ENCODE assay signal across 1 cellular context in the genomic region with DNA sequence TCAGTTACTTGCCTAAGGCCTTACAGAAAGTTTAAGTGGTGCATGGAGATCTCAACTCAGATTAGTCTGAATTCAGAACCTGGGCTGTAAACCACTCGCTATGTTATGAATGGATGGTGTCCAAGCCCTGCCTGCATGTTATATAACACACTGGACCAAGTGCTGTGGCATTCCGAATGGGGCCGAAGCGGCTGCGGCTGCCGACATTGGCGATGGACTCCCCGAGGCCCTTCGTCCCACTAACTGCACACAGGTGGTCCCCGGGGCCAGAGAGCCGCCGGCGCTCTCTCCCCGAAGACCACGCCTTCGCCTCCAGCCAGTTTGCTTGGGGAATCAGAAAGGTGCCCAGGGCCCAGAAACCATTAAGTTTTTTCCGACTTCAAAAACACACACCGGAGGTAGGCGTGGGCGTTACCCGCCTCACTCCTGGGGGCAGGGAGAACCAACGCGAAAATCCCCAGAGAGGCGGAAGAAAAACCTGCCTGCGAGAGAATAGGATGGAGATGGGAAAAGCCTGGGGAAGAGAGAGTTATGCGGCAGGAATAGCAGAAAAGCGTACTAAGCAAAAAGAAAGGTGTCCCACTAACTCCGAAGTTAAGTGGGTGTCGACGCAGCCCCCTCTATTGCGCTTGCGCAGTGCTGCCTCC.
A peak's percentile ranks its signal among the peaks of the same experiment; 100 is the strongest.
TF ChIP-seq lines count a peak whose summit lies in the region.

No MANE protein-coding gene starts in this region.

TF ChIP-seq in K562, 482 proteins besides CTCF, POLR2A, EP300 and RAD21 (continued from another document and continues in another):
- TF ChIP-seq, protein P1, sequence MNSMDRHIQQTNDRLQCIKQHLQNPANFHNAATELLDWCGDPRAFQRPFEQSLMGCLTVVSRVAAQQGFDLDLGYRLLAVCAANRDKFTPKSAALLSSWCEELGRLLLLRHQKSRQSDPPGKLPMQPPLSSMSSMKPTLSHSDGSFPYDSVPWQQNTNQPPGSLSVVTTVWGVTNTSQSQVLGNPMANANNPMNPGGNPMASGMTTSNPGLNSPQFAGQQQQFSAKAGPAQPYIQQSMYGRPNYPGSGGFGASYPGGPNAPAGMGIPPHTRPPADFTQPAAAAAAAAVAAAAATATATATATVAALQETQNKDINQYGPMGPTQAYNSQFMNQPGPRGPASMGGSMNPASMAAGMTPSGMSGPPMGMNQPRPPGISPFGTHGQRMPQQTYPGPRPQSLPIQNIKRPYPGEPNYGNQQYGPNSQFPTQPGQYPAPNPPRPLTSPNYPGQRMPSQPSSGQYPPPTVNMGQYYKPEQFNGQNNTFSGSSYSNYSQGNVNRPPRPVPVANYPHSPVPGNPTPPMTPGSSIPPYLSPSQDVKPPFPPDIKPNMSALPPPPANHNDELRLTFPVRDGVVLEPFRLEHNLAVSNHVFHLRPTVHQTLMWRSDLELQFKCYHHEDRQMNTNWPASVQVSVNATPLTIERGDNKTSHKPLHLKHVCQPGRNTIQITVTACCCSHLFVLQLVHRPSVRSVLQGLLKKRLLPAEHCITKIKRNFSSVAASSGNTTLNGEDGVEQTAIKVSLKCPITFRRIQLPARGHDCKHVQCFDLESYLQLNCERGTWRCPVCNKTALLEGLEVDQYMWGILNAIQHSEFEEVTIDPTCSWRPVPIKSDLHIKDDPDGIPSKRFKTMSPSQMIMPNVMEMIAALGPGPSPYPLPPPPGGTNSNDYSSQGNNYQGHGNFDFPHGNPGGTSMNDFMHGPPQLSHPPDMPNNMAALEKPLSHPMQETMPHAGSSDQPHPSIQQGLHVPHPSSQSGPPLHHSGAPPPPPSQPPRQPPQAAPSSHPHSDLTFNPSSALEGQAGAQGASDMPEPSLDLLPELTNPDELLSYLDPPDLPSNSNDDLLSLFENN (IDR thresholded peaks at IDR 0.05; ENCODE audit: low read depth in 2 of 2, low read length in 2 of 2) = no peak
- no peak for TF ChIP-seq SIRT6 (IDR thresholded peaks at IDR 0.05; ENCODE audit: low read depth, low read length)
- TF ChIP-seq, protein P2, sequence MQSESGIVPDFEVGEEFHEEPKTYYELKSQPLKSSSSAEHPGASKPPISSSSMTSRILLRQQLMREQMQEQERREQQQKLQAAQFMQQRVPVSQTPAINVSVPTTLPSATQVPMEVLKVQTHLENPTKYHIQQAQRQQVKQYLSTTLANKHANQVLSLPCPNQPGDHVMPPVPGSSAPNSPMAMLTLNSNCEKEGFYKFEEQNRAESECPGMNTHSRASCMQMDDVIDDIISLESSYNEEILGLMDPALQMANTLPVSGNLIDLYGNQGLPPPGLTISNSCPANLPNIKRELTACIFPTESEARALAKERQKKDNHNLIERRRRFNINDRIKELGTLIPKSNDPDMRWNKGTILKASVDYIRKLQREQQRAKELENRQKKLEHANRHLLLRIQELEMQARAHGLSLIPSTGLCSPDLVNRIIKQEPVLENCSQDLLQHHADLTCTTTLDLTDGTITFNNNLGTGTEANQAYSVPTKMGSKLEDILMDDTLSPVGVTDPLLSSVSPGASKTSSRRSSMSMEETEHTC (IDR thresholded peaks at IDR 0.05) = no peak
- no peak for TF ChIP-seq ERF (CRISPR knock-in tag; IDR thresholded peaks at IDR 0.05)
- no peak for TF ChIP-seq NR4A1 (CRISPR knock-in tag; IDR thresholded peaks at IDR 0.05)
- TF ChIP-seq NR4A1 (tag; IDR thresholded peaks at IDR 0.05) = no peak
- no peak for TF ChIP-seq ZNF444 (CRISPR knock-in tag; IDR thresholded peaks at IDR 0.05)
- TF ChIP-seq, protein P3, sequence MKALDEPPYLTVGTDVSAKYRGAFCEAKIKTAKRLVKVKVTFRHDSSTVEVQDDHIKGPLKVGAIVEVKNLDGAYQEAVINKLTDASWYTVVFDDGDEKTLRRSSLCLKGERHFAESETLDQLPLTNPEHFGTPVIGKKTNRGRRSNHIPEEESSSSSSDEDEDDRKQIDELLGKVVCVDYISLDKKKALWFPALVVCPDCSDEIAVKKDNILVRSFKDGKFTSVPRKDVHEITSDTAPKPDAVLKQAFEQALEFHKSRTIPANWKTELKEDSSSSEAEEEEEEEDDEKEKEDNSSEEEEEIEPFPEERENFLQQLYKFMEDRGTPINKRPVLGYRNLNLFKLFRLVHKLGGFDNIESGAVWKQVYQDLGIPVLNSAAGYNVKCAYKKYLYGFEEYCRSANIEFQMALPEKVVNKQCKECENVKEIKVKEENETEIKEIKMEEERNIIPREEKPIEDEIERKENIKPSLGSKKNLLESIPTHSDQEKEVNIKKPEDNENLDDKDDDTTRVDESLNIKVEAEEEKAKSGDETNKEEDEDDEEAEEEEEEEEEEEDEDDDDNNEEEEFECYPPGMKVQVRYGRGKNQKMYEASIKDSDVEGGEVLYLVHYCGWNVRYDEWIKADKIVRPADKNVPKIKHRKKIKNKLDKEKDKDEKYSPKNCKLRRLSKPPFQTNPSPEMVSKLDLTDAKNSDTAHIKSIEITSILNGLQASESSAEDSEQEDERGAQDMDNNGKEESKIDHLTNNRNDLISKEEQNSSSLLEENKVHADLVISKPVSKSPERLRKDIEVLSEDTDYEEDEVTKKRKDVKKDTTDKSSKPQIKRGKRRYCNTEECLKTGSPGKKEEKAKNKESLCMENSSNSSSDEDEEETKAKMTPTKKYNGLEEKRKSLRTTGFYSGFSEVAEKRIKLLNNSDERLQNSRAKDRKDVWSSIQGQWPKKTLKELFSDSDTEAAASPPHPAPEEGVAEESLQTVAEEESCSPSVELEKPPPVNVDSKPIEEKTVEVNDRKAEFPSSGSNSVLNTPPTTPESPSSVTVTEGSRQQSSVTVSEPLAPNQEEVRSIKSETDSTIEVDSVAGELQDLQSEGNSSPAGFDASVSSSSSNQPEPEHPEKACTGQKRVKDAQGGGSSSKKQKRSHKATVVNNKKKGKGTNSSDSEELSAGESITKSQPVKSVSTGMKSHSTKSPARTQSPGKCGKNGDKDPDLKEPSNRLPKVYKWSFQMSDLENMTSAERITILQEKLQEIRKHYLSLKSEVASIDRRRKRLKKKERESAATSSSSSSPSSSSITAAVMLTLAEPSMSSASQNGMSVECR (CRISPR knock-in tag; IDR thresholded peaks at IDR 0.05) = no peak
- TF ChIP-seq HDAC3 (IDR thresholded peaks at IDR 0.05; ENCODE audit: borderline replicate concordance, partially characterized antibody) = no peak
- no peak for TF ChIP-seq RBM34 (IDR thresholded peaks at IDR 0.05; ENCODE audit: borderline replicate concordance, insufficient read depth, low read length)
- TF ChIP-seq SMARCB1 (IDR thresholded peaks at IDR 0.05; ENCODE audit: insufficient read length, low read depth) = no peak
- no peak for TF ChIP-seq SNRNP70 (optimal IDR thresholded peaks at IDR 0.05; ENCODE audit: low read depth, low read length)
- no peak for TF ChIP-seq SMAD2 (IDR thresholded peaks at IDR 0.05; ENCODE audit: low read depth, low read length)
- TF ChIP-seq SP1 (CRISPR knock-in tag; IDR thresholded peaks at IDR 0.05) = no peak
- no peak for TF ChIP-seq EHMT2 (IDR thresholded peaks at IDR 0.05)
- TF ChIP-seq YBX1 (IDR thresholded peaks at IDR 0.05) = no peak
- TF ChIP-seq, protein P4, sequence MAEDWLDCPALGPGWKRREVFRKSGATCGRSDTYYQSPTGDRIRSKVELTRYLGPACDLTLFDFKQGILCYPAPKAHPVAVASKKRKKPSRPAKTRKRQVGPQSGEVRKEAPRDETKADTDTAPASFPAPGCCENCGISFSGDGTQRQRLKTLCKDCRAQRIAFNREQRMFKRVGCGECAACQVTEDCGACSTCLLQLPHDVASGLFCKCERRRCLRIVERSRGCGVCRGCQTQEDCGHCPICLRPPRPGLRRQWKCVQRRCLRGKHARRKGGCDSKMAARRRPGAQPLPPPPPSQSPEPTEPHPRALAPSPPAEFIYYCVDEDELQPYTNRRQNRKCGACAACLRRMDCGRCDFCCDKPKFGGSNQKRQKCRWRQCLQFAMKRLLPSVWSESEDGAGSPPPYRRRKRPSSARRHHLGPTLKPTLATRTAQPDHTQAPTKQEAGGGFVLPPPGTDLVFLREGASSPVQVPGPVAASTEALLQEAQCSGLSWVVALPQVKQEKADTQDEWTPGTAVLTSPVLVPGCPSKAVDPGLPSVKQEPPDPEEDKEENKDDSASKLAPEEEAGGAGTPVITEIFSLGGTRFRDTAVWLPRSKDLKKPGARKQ (CRISPR knock-in tag; IDR thresholded peaks at IDR 0.05) = no peak
- TF ChIP-seq, protein P5, sequence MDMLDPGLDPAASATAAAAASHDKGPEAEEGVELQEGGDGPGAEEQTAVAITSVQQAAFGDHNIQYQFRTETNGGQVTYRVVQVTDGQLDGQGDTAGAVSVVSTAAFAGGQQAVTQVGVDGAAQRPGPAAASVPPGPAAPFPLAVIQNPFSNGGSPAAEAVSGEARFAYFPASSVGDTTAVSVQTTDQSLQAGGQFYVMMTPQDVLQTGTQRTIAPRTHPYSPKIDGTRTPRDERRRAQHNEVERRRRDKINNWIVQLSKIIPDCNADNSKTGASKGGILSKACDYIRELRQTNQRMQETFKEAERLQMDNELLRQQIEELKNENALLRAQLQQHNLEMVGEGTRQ (CRISPR knock-in tag; IDR thresholded peaks at IDR 0.05) = no peak
- no peak for TF ChIP-seq BHLHE40 (IDR thresholded peaks at IDR 0.05; ENCODE audit: low read length)
- TF ChIP-seq, protein P6, sequence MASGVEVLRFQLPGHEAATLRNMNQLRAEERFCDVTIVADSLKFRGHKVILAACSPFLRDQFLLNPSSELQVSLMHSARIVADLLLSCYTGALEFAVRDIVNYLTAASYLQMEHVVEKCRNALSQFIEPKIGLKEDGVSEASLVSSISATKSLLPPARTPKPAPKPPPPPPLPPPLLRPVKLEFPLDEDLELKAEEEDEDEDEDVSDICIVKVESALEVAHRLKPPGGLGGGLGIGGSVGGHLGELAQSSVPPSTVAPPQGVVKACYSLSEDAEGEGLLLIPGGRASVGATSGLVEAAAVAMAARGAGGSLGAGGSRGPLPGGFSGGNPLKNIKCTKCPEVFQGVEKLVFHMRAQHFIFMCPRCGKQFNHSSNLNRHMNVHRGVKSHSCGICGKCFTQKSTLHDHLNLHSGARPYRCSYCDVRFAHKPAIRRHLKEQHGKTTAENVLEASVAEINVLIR (CRISPR knock-in tag; IDR thresholded peaks at IDR 0.05) = no peak
- TF ChIP-seq HSF4 (CRISPR knock-in tag; IDR thresholded peaks at IDR 0.05; ENCODE audit: borderline replicate concordance) = no peak
- TF ChIP-seq, protein P7, sequence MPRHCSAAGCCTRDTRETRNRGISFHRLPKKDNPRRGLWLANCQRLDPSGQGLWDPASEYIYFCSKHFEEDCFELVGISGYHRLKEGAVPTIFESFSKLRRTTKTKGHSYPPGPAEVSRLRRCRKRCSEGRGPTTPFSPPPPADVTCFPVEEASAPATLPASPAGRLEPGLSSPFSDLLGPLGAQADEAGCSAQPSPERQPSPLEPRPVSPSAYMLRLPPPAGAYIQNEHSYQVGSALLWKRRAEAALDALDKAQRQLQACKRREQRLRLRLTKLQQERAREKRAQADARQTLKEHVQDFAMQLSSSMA (CRISPR knock-in tag; IDR thresholded peaks at IDR 0.05) = peak; percentile 30; the same call in 1 of the 2 replicates
- TF ChIP-seq, protein P8, sequence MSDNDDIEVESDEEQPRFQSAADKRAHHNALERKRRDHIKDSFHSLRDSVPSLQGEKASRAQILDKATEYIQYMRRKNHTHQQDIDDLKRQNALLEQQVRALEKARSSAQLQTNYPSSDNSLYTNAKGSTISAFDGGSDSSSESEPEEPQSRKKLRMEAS (CRISPR knock-in tag; IDR thresholded peaks at IDR 0.05) = no peak; the same call in 1 of the 2 replicates
- peak; percentile 96 to 97 for TF ChIP-seq NRF1 (conservative IDR thresholded peaks at IDR 0.05 in 1 of 2, IDR thresholded peaks at IDR 0.05 in 1 of 2)
- TF ChIP-seq ZNF707 (CRISPR knock-in tag; conservative IDR thresholded peaks at IDR 0.05) = no peak
- TF ChIP-seq, protein P9, sequence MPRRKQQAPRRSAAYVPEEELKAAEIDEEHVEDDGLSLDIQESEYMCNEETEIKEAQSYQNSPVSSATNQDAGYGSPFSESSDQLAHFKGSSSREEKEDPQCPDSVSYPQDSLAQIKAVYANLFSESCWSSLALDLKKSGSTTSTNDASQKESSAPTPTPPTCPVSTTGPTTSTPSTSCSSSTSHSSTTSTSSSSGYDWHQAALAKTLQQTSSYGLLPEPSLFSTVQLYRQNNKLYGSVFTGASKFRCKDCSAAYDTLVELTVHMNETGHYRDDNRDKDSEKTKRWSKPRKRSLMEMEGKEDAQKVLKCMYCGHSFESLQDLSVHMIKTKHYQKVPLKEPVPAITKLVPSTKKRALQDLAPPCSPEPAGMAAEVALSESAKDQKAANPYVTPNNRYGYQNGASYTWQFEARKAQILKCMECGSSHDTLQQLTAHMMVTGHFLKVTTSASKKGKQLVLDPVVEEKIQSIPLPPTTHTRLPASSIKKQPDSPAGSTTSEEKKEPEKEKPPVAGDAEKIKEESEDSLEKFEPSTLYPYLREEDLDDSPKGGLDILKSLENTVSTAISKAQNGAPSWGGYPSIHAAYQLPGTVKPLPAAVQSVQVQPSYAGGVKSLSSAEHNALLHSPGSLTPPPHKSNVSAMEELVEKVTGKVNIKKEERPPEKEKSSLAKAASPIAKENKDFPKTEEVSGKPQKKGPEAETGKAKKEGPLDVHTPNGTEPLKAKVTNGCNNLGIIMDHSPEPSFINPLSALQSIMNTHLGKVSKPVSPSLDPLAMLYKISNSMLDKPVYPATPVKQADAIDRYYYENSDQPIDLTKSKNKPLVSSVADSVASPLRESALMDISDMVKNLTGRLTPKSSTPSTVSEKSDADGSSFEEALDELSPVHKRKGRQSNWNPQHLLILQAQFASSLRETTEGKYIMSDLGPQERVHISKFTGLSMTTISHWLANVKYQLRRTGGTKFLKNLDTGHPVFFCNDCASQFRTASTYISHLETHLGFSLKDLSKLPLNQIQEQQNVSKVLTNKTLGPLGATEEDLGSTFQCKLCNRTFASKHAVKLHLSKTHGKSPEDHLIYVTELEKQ (CRISPR knock-in tag; IDR thresholded peaks at IDR 0.05) = no peak
- TF ChIP-seq, protein P10, sequence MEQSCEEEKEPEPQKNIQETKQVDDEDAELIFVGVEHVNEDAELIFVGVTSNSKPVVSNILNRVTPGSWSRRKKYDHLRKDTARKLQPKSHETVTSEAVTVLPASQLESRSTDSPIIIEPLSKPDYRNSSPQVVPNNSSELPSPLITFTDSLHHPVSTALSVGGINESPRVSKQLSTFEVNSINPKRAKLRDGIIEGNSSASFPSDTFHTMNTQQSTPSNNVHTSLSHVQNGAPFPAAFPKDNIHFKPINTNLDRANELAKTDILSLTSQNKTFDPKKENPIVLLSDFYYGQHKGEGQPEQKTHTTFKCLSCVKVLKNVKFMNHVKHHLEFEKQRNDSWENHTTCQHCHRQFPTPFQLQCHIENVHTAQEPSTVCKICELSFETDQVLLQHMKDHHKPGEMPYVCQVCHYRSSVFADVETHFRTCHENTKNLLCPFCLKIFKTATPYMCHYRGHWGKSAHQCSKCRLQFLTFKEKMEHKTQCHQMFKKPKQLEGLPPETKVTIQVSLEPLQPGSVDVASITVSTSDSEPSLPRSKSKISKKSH (CRISPR knock-in tag; IDR thresholded peaks at IDR 0.05) = no peak
- no peak for TF ChIP-seq BCOR (IDR thresholded peaks at IDR 0.05)
- TF ChIP-seq, protein P11, sequence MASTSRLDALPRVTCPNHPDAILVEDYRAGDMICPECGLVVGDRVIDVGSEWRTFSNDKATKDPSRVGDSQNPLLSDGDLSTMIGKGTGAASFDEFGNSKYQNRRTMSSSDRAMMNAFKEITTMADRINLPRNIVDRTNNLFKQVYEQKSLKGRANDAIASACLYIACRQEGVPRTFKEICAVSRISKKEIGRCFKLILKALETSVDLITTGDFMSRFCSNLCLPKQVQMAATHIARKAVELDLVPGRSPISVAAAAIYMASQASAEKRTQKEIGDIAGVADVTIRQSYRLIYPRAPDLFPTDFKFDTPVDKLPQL (IDR thresholded peaks at IDR 0.05; ENCODE audit: extremely low read depth, insufficient read length) = no peak
- no peak for TF ChIP-seq ZNF586 (CRISPR knock-in tag; conservative IDR thresholded peaks at IDR 0.05)
- no peak for TF ChIP-seq ZFX (CRISPR knock-in tag; IDR thresholded peaks at IDR 0.05)
- TF ChIP-seq NCOA2 (IDR thresholded peaks at IDR 0.05; ENCODE audit: partially characterized antibody in 2 of 2) = no peak
